Comparison of ENCODE assay signal across 10 cellular contexts in the genomic region with DNA sequence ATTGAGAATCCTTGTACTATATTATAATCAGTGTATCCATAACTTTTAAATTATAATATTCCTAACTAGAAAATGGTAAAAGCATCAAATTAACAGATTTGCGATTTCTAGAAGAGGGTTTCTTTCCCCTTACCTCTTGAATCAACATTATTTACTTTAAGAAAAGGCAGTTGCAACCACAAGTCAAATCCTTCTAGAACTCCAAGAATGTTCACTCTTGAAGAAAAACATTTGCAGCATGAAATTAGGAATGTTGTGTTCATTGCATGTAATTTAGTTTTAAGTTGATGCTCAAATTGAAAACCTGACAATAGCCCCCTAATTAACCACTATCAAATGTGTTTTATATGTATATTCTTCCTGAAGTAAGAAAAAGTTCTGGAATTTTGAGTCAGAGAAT. TPM values are rescaled to one million over a fixed set of nuclear protein-coding genes. Genes with fewer than 3 reads are reported as not detected.
DNase-seq lines count a peak whose midpoint lies in the region; ATAC-seq and TF ChIP-seq lines count a peak whose summit lies in the region.
"Had no signal": no experiment of that assay in that cellular context is flagged by ENCODE, and none has a peak within 500 bp of the region (broad histone marks: within the 10 kb centered on the region; RNA-seq: fewer than 3 reads in every experiment).

No MANE protein-coding gene starts in this region.

- no peaks in the 10 kb centered on the region for H3K9me2 ChIP-seq in hepatocyte (replicated peaks; ENCODE audit: insufficient read depth)

- no peaks in the 10 kb centered on the region for H3K27me3 Mint-ChIP-seq in activated CD8-positive, alpha-beta memory T cell treated with anti-CD3 and anti-CD28 coated beads, Interleukin-2, amount 10 ng/mL, durations not matched to agents 7 days and 5 days
- no peaks in the 10 kb centered on the region for H3K27me3 Mint-ChIP-seq in stimulated activated naive CD8-positive, alpha-beta T cell treated with anti-CD3 and anti-CD28 coated beads, Interleukin-15, amount 100 ng/mL, for 72 hours

- H2AFZ ChIP-seq in hepatocyte: no peak overlapping the region

- no peaks in the 10 kb centered on the region for H3K27me3 ChIP-seq in hepatocyte

- H3K27ac Mint-ChIP-seq in activated CD8-positive, alpha-beta memory T cell treated with anti-CD3 and anti-CD28 coated beads, Interleukin-2, amount 10 ng/mL, durations not matched to agents 7 days and 5 days: peak overlapping the region; percentile 67
- peak overlapping the region; percentile 12 to 25 for H3K27ac Mint-ChIP-seq in stimulated activated naive CD8-positive, alpha-beta T cell treated with anti-CD3 and anti-CD28 coated beads, Interleukin-15, amount 100 ng/mL, for 72 hours

- ATAC-seq in activated CD8-positive, alpha-beta memory T cell treated with anti-CD3 and anti-CD28 coated beads, Interleukin-2, amount 10 ng/mL, durations not matched to agents 7 days and 5 days: no peak
- no peak for ATAC-seq in stimulated activated naive CD8-positive, alpha-beta T cell treated with anti-CD3 and anti-CD28 coated beads, Interleukin-15, amount 100 ng/mL, for 72 hours
- ATAC-seq in HG02623 (IDR thresholded peaks at IDR 0.05; ENCODE audit: unreplicated experiment): no peak

- no peaks in the 10 kb centered on the region for H3K9me3 ChIP-seq in hepatocyte (ENCODE audit: low read depth)

- H3K4me2 ChIP-seq in hepatocyte: peak overlapping the region; percentile 71

- H3K4me3 Mint-ChIP-seq in activated CD8-positive, alpha-beta memory T cell treated with anti-CD3 and anti-CD28 coated beads, Interleukin-2, amount 10 ng/mL, durations not matched to agents 7 days and 5 days: no peak overlapping the region
- H3K4me3 Mint-ChIP-seq in stimulated activated naive CD8-positive, alpha-beta T cell treated with anti-CD3 and anti-CD28 coated beads, Interleukin-15, amount 100 ng/mL, for 72 hours: peak overlapping the region; percentile 41 to 73

- no peak for DNase-seq in activated CD8-positive, alpha-beta memory T cell treated with anti-CD3 and anti-CD28 coated beads, Interleukin-2, amount 10 ng/mL, durations not matched to agents 7 days and 5 days
- DNase-seq in activated CD8-positive, alpha-beta memory T cell treated with anti-CD3 and anti-CD28 coated beads, Interleukin-2, amount 50 U/mL, for 4 hours: no peak
- no peak for DNase-seq in hepatocyte (ENCODE audit: low spot score)
- DNase-seq in stimulated activated naive CD8-positive, alpha-beta T cell treated with anti-CD3 and anti-CD28 coated beads, Interleukin-15, amount 100 ng/mL, for 72 hours: no peak
- DNase-seq in iPS-NIHi7 (ENCODE audit: extremely low spot score): no peak
- no peak for DNase-seq in stimulated activated CD4-positive, alpha-beta T cell treated with anti-CD3 and anti-CD28 coated beads, Interleukin-15, amount 100 ng/mL, for 24 hours
- DNase-seq: NCI-H1417 treated with DMSO at 0.1 percent for 48 hours, T1000 had no signal

- H3K4me1 ChIP-seq in hepatocyte (ENCODE audit: insufficient read depth): peaks cover 10% of the 10 kb centered on the region

- peaks cover 49% of the 10 kb centered on the region for H3K4me1 Mint-ChIP-seq in activated CD8-positive, alpha-beta memory T cell treated with anti-CD3 and anti-CD28 coated beads, Interleukin-2, amount 10 ng/mL, durations not matched to agents 7 days and 5 days
- H3K4me1 Mint-ChIP-seq in stimulated activated naive CD8-positive, alpha-beta T cell treated with anti-CD3 and anti-CD28 coated beads, Interleukin-15, amount 100 ng/mL, for 72 hours: peaks cover 52% of the 10 kb centered on the region

- WGBS in hepatocyte (ENCODE audit: low lambda C conversion rate, missing lambda C conversion rate): 77% methylated on average over 1 of the region's 1 CpG

- peaks cover 17% of the 10 kb centered on the region for H3K36me3 Mint-ChIP-seq in activated CD8-positive, alpha-beta memory T cell treated with anti-CD3 and anti-CD28 coated beads, Interleukin-2, amount 10 ng/mL, durations not matched to agents 7 days and 5 days

- peaks cover 2% of the 10 kb centered on the region for H4K20me1 ChIP-seq in hepatocyte (ENCODE audit: insufficient read depth, poor library complexity, severe bottlenecking)

- H3K36me3 ChIP-seq in hepatocyte (replicated peaks; ENCODE audit: insufficient read depth, low read depth): no peaks in the 10 kb centered on the region

- peak overlapping the region; percentile 78 for H3K4me3 ChIP-seq in WI38 (ENCODE audit: low read depth, low read length)
- H3K4me3 ChIP-seq in hepatocyte: no peak overlapping the region

- TF ChIP-seq CTCF in WI38 (IDR thresholded peaks at IDR 0.05; ENCODE audit: low read depth, low read length): no peak
- no peak for TF ChIP-seq CTCF in hepatocyte (IDR thresholded peaks at IDR 0.05; ENCODE audit: poor library complexity)

- CTCF ChIA-PET in activated CD8-positive, alpha-beta memory T cell treated with anti-CD3 and anti-CD28 coated beads, Interleukin-2, amount 10 ng/mL, durations not matched to agents 7 days and 5 days (lab: Charles Lee): interaction anchor here (0.6 to 2.8 kb wide), 3 partner anchors 226 to 279 kb away, joined by 3 to 21 read pairs (median 3); a partner anchor contains a TSS

- no peaks in the 10 kb centered on the region for H3K9me3 Mint-ChIP-seq in activated CD8-positive, alpha-beta memory T cell treated with anti-CD3 and anti-CD28 coated beads, Interleukin-2, amount 10 ng/mL, durations not matched to agents 7 days and 5 days (ENCODE audit: low read depth)
- peaks cover 0 to 5% of the 10 kb centered on the region in 2 donors for H3K9me3 Mint-ChIP-seq in stimulated activated naive CD8-positive, alpha-beta T cell treated with anti-CD3 and anti-CD28 coated beads, Interleukin-15, amount 100 ng/mL, for 72 hours

- peak overlapping the region; percentile 99 for H3K27ac ChIP-seq in hepatocyte

- H3K79me2 ChIP-seq in hepatocyte: peaks cover 76% of the 10 kb centered on the region

RNA-seq across cellular contexts. Expression of a gene that starts 2.3 kb away (rescaled TPM):
- 10 to 100 TPM; 23.7 to 24.3 TPM for total RNA-seq in activated CD8-positive, alpha-beta memory T cell treated with anti-CD3 and anti-CD28 coated beads, Interleukin-2, amount 10 ng/mL, durations not matched to agents 7 days and 5 days
- 29.4 and 37.2 TPM in 2 replicates for total RNA-seq in hepatocyte
- 17.6 and 23.7 TPM in 2 replicates for polyA plus RNA-seq in hepatocyte
